26 cellular contexts compared by ENCODE assay signal in genomic region chr3:14466179-14466903, GRCh38.
"Had no signal": no experiment of that assay in that cellular context is flagged by ENCODE, and none has a peak within 500 bp of the region (broad histone marks: within the 10 kb centered on the region; RNA-seq: fewer than 3 reads in every experiment).

No MANE protein-coding gene starts in this region.

- H3K9ac ChIP-seq: parathyroid adenoma had no signal

- H3K27me3 ChIP-seq: colonic mucosa, gastrocnemius medialis, sigmoid colon, testis, tibial artery had no signal

- H3K4me3 ChIP-seq: colonic mucosa, gastrocnemius medialis, sigmoid colon, testis, tibial artery had no signal

- ATAC-seq: esophagus mucosa; gastrocnemius medialis; left lobe of liver; naive thymus-derived CD8-positive, alpha-beta T cell; stimulated activated effector memory CD8-positive, alpha-beta T cell treated with anti-CD3 and anti-CD28 coated beads, Interleukin-12 subunit alpha, Interleukin-12 subunit beta, amount 100 ng/mL, for 72 hours; stimulated activated naive CD8-positive, alpha-beta T cell treated with anti-CD3 and anti-CD28 coated beads, Interleukin-15, Interleukin-2, amounts not matched to agents 100 U/mL and 50 U/mL, for 24 hours had no signal

- H3K4me3 Mint-ChIP-seq: dendritic cell treated with granulocyte-macrophage colony-stimulating factor and Interleukin-4, amounts not matched to agents 40 ng/mL and 50 ng/mL, for 4 days; endodermal cell; naive thymus-derived CD8-positive, alpha-beta T cell; nephron progenitor cell; stimulated activated effector memory CD8-positive, alpha-beta T cell treated with anti-CD3 and anti-CD28 coated beads, Interleukin-12 subunit alpha, Interleukin-12 subunit beta, amount 100 ng/mL, for 72 hours; type B pancreatic cell had no signal

- H3K9me3 Mint-ChIP-seq: dendritic cell treated with granulocyte-macrophage colony-stimulating factor and Interleukin-4, amounts not matched to agents 40 ng/mL and 50 ng/mL, for 4 days; endodermal cell; naive thymus-derived CD8-positive, alpha-beta T cell; nephron progenitor cell; stimulated activated effector memory CD8-positive, alpha-beta T cell treated with anti-CD3 and anti-CD28 coated beads, Interleukin-12 subunit alpha, Interleukin-12 subunit beta, amount 100 ng/mL, for 72 hours; type B pancreatic cell had no signal

- H2AFZ ChIP-seq: parathyroid adenoma had no signal

- H3K27ac ChIP-seq: colonic mucosa, epithelial cell of prostate, gastrocnemius medialis, parathyroid adenoma, sigmoid colon, testis, tibial artery had no signal

- FAIRE-seq: keratinocyte had no signal

- H3K4me1 ChIP-seq: colonic mucosa, parathyroid adenoma had no signal

- H3K36me3 ChIP-seq: colonic mucosa had no signal

- H3K27me3 Mint-ChIP-seq: dendritic cell treated with granulocyte-macrophage colony-stimulating factor and Interleukin-4, amounts not matched to agents 40 ng/mL and 50 ng/mL, for 4 days; naive thymus-derived CD8-positive, alpha-beta T cell; progenitor cell of endocrine pancreas; type B pancreatic cell had no signal

- H3K9me3 ChIP-seq: colonic mucosa, gastrocnemius medialis, sigmoid colon, testis, tibial artery had no signal

- DNase-seq: colonic mucosa; effector CD8-positive, alpha-beta T cell; endodermal cell; foreskin fibroblast; gastrocnemius medialis; head of caudate nucleus; mesendoderm; midbrain; naive thymus-derived CD8-positive, alpha-beta T cell; nephron progenitor cell; sigmoid colon; stimulated activated CD4-positive, alpha-beta T cell treated with anti-CD3 and anti-CD28 coated beads, Interleukin-2, amount 100 ng/mL, for 24 hours; stimulated activated CD4-positive, alpha-beta T cell treated with anti-CD3 and anti-CD28 coated beads, Interleukin-4, amount 100 ng/mL, for 24 hours; stimulated activated naive CD8-positive, alpha-beta T cell treated with anti-CD3 and anti-CD28 coated beads, Interleukin-15, Interleukin-2, amounts not matched to agents 100 U/mL and 50 U/mL, for 24 hours; substantia nigra; testis; tibial artery had no signal

- H3K27ac Mint-ChIP-seq: dendritic cell treated with granulocyte-macrophage colony-stimulating factor and Interleukin-4, amounts not matched to agents 40 ng/mL and 50 ng/mL, for 4 days; endodermal cell; nephron progenitor cell; progenitor cell of endocrine pancreas; stimulated activated effector memory CD8-positive, alpha-beta T cell treated with anti-CD3 and anti-CD28 coated beads, Interleukin-12 subunit alpha, Interleukin-12 subunit beta, amount 100 ng/mL, for 72 hours; type B pancreatic cell had no signal
